In the genomic region with DNA sequence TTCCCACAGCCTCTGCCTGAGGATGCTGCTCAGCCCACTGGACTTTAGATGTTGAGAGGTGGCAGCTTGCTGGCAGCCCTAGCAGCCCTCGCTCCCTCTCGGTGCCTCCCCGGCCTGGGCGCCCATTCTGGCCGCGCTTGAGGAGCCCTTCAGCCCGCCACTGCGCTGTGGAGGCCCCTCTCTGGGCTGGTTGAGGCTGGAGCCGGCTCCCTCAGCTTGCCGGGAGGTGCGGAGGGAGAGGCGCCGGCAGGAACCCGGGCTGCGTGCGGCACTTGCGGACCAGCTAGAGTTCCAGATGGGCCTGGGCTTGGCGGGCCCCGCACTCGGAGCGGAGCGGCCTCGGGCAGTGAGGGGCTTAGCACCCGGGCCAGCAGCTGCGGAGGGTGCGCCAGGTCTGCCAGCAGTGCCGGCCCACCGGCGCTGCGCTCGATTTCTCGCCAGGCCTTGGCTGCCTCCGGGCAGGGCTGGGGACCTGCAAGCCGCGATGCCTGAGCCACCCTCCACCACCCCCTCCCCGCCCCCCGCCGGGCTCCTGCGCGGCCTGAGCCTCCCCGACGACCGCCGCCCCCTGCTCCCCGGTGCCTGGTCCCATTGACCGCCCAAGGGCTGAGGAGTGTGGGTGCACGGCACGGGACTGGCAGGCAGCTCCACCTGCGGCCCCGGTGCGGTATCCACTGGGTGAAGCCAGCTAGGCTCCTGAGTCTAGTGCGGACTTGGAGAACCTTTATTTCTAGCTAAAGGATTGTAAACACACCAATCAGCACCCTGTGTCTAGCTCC, we compare ENCODE assay signal across 7 cellular contexts.
"Had no signal": no experiment of that assay in that cellular context is flagged by ENCODE, and none has a peak within 500 bp of the region (broad histone marks: within the 10 kb centered on the region; RNA-seq: fewer than 3 reads in every experiment).

No MANE protein-coding gene starts in this region.

- DNase-seq: GM23248, GOT3, H9, HCEC 1CT, IMR-90, KG1 had no signal

- H3K4me3 Mint-ChIP-seq: H9 had no signal

- H3K27ac ChIP-seq: GM23248 had no signal

- H3K4me3 ChIP-seq: GM23248, K562 had no signal

- ATAC-seq: K562 had no signal
